In the genomic region with DNA sequence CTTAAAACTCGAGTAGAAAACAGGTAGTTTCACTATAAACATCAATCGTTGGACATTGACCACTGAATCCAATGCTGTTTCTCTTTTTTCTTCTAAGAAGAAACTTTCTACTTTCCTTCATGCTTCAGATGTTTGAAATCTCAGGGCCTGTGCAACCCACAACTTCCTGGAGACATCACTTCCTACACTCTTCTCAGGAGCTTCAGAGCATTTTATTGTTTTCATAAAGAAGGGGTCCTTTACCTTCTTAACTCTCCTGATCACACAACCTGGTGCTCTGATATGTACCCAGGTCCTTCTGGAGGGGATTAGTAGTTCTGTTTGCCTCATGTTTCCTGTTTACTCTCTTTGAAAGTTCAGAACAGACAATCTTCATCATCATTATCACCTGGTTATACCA, we compare ENCODE assay signal across 20 cellular contexts.
DNase-seq lines count a peak whose midpoint lies in the region; ATAC-seq and TF ChIP-seq lines count a peak whose summit lies in the region.
"Had no signal": no experiment of that assay in that cellular context is flagged by ENCODE, and none has a peak within 500 bp of the region (broad histone marks: within the 10 kb centered on the region; RNA-seq: fewer than 3 reads in every experiment).

No MANE protein-coding gene starts in this region.

- H3K36me3 Mint-ChIP-seq in activated CD4-positive, alpha-beta T cell treated with anti-CD3 and anti-CD28 coated beads, Interleukin-2, amount 10 ng/mL, durations not matched to agents 7 days and 5 days (ENCODE audit: low read depth), result no peaks in the 10 kb centered on the region
- peaks cover 2% of the 10 kb centered on the region for H3K36me3 Mint-ChIP-seq in activated naive CD8-positive, alpha-beta T cell
- H3K36me3 Mint-ChIP-seq: brain had no signal

- no peak for ATAC-seq in activated CD4-positive, CD25-positive, alpha-beta regulatory T cell treated with anti-CD3 and anti-CD28 coated beads, Interleukin-2, amount 50 U/mL, for 24 hours
- ATAC-seq: left lobe of liver, Panc1, SK-N-SH treated with all-trans-retinoic acid at 6 μM for 48 hours had no signal

- H3K36me3 ChIP-seq in spleen, result no peaks in the 10 kb centered on the region

- H3K9me3 Mint-ChIP-seq in activated CD4-positive, alpha-beta T cell treated with anti-CD3 and anti-CD28 coated beads, Interleukin-2, amount 10 ng/mL, durations not matched to agents 7 days and 5 days, result peaks cover 9% of the 10 kb centered on the region
- H3K9me3 Mint-ChIP-seq in activated naive CD8-positive, alpha-beta T cell (ENCODE audit: low read depth), result no peaks in the 10 kb centered on the region

- peak overlapping the region; percentile 81 for H3K27ac Mint-ChIP-seq in activated CD4-positive, alpha-beta T cell treated with anti-CD3 and anti-CD28 coated beads, Interleukin-2, amount 10 ng/mL, durations not matched to agents 7 days and 5 days
- H3K27ac Mint-ChIP-seq in activated naive CD8-positive, alpha-beta T cell, result peak overlapping the region; percentile 93
- H3K27ac Mint-ChIP-seq: brain had no signal

- peak overlapping the region; percentile 30 to 82 (median 65) for H3K27ac ChIP-seq in spleen
- H3K27ac ChIP-seq: hepatocyte, HL-60 had no signal

- peaks cover 56% of the 10 kb centered on the region for H3K4me1 Mint-ChIP-seq in activated CD4-positive, alpha-beta T cell treated with anti-CD3 and anti-CD28 coated beads, Interleukin-2, amount 10 ng/mL, durations not matched to agents 7 days and 5 days
- peaks cover 68% of the 10 kb centered on the region for H3K4me1 Mint-ChIP-seq in activated naive CD8-positive, alpha-beta T cell (ENCODE audit: low read depth)
- H3K4me1 Mint-ChIP-seq: brain had no signal

- peak; percentile 30 for DNase-seq in activated CD4-positive, alpha-beta T cell treated with anti-CD3 and anti-CD28 coated beads, Interleukin-2, amount 10 ng/mL, durations not matched to agents 7 days and 5 days
- no peak for DNase-seq in activated CD4-positive, alpha-beta T cell treated with anti-CD3 and anti-CD28 coated beads for 48 hours
- peak; percentile 9 for DNase-seq in MV-4-11 (lab: John Stamatoyannopoulos, UW)
- no peak for DNase-seq in spleen
- no peak for DNase-seq in NCI-H2081 treated with DMSO at 0.1 percent for 48 hours (lab: John Stamatoyannopoulos, UW)
- no peak for DNase-seq in C1 segment of cervical spinal cord (lab: John Stamatoyannopoulos, UW)
- DNase-seq: activated CD4-positive, CD25-positive, alpha-beta regulatory T cell; GDM1; Karpas-422; NCI-H1694; NCI-H524; posterior cingulate gyrus had no signal

- no peaks in the 10 kb centered on the region for H3K27me3 Mint-ChIP-seq in activated CD4-positive, alpha-beta T cell treated with anti-CD3 and anti-CD28 coated beads, Interleukin-2, amount 10 ng/mL, durations not matched to agents 7 days and 5 days
- H3K27me3 Mint-ChIP-seq in activated naive CD8-positive, alpha-beta T cell, result no peaks in the 10 kb centered on the region
- H3K27me3 Mint-ChIP-seq: brain had no signal

- H3K27me3 ChIP-seq in spleen (replicated peaks in 1 of 7), result no peaks in the 10 kb centered on the region
- H3K27me3 ChIP-seq: hepatocyte had no signal

- H3K9me3 ChIP-seq in spleen, result no peaks in the 10 kb centered on the region

- H3K4me3 ChIP-seq in spleen, result no peak overlapping the region
- H3K4me3 ChIP-seq: hepatocyte had no signal

- TF ChIP-seq CTCF in spleen (IDR thresholded peaks at IDR 0.05 in 8 of 11, conservative IDR thresholded peaks at IDR 0.05 in 3 of 11), result no peak

- POLR2A ChIA-PET in activated CD4-positive, alpha-beta T cell treated with anti-CD3 and anti-CD28 coated beads, Interleukin-2, amount 10 ng/mL, durations not matched to agents 7 days and 5 days (lab: Charles Lee), result no interaction called here

- 23 to 33% (median 32%) methylated on average over 2 of the region's 2 CpGs for WGBS in spleen, 5 donors

- TF ChIP-seq POLR2A in spleen (IDR thresholded peaks at IDR 0.05), result no peak

- peak overlapping the region; percentile 3 for H3K4me3 Mint-ChIP-seq in activated CD4-positive, alpha-beta T cell treated with anti-CD3 and anti-CD28 coated beads, Interleukin-2, amount 10 ng/mL, durations not matched to agents 7 days and 5 days
- peak overlapping the region; percentile 61 for H3K4me3 Mint-ChIP-seq in activated naive CD8-positive, alpha-beta T cell
- H3K4me3 Mint-ChIP-seq: brain had no signal

- CTCF ChIA-PET in activated CD4-positive, alpha-beta T cell treated with anti-CD3 and anti-CD28 coated beads, Interleukin-2, amount 10 ng/mL, durations not matched to agents 7 days and 5 days (lab: Charles Lee), result no interaction called here

- peaks cover 8 to 68% (median 50%) of the 10 kb centered on the region in 6 donors for H3K4me1 ChIP-seq in spleen

- intact Hi-C loops in spleen (cut with DNase I; ENCODE audit: low total_unique reads), result no loop called here

Comparison
In these comparisons a context has a peak if more than half of its experiments do, and no peak if none do; other contexts are left out.
1. DNase-seq: peak in activated CD4-positive, alpha-beta T cell treated with anti-CD3 and anti-CD28 coated beads, Interleukin-2, amount 10 ng/mL, durations not matched to agents 7 days and 5 days (single experiment) and MV-4-11 (single experiment); none in activated CD4-positive, alpha-beta T cell treated with anti-CD3 and anti-CD28 coated beads for 48 hours (single experiment), spleen (single experiment), NCI-H2081 treated with DMSO at 0.1 percent for 48 hours (single experiment) and C1 segment of cervical spinal cord (0 of 14).